ENCODE assay signal across 10 cellular contexts in the genomic region with DNA sequence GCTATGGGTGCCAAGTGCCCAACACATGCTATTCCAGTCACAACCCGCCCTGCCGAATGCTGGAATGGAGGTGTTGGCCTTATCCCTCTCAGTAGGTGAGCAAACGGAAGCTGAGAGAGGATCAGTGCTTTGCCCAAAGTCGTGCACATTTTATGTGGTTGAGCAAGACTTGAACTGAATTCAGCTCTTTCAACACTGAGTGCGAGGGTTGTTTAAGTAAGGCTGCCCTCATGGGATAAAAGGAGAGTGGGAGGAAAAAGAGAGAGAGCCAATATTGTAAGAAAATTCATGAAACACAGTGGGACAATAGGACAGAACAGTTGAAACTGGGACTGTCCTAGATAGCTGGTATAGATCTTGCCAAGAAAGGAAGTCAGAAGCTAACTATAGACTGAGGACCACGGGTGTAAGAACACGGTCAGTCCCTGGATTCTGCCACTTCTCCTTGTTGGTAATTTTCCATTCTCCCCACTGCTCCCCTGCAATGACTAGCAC. TPM values are rescaled to one million over a fixed set of nuclear protein-coding genes. Genes with fewer than 3 reads are reported as not detected.
DNase-seq lines count a peak whose midpoint lies in the region; ATAC-seq and TF ChIP-seq lines count a peak whose summit lies in the region.
"Had no signal": no experiment of that assay in that cellular context is flagged by ENCODE, and none has a peak within 500 bp of the region (broad histone marks: within the 10 kb centered on the region; RNA-seq: fewer than 3 reads in every experiment).

No MANE protein-coding gene starts in this region.

- H3K27ac ChIP-seq in esophagus muscularis mucosa (replicated peaks in 1 of 4) = peak overlapping the region; percentile 40 to 72 (median 45)
- H3K27ac ChIP-seq: 22Rv1 had no signal

- H3K4me1 ChIP-seq in esophagus muscularis mucosa = peaks cover 9 to 40% (median 17%) of the 10 kb centered on the region in 4 donors

- DNase-seq in SIG-M5 treated with dmso at 0.1 percent for 504 hours (lab: John Stamatoyannopoulos, UW; ENCODE audit: unreplicated experiment) (peak; percentile 85), SIG-M5 (lab: John Stamatoyannopoulos, UW) (no peak), esophagus muscularis mucosa (ENCODE audit: extremely low spot score) (no peak), mucosa of gallbladder (ENCODE audit: low spot score) (peak; percentile 30), H4 (ENCODE audit: low spot score) (no peak)
- DNase-seq in effector CD4-positive, alpha-beta T cell = no peak
- DNase-seq: NCI-H69 had no signal

- ATAC-seq in GM19023 (IDR thresholded peaks at IDR 0.05; ENCODE audit: unreplicated experiment) (no peak), HG03045 (IDR thresholded peaks at IDR 0.05; ENCODE audit: unreplicated experiment) (no peak)

- no peak for TF ChIP-seq CTCF in esophagus muscularis mucosa (IDR thresholded peaks at IDR 0.05)

- intact Hi-C loops in esophagus muscularis mucosa (cut with DNase I) = no loop called here

- no peak overlapping the region for H3K4me3 ChIP-seq in esophagus muscularis mucosa

- H3K36me3 ChIP-seq in esophagus muscularis mucosa = no peaks in the 10 kb centered on the region

- no peak for TF ChIP-seq EP300 in esophagus muscularis mucosa (IDR thresholded peaks at IDR 0.05)

- H3K27me3 ChIP-seq in esophagus muscularis mucosa = peaks cover 0 to 11% (median 0%) of the 10 kb centered on the region in 4 donors

- 46% methylated on average over 7 of the region's 7 CpGs for WGBS in esophagus muscularis mucosa

- H3K9me3 ChIP-seq in esophagus muscularis mucosa = no peaks in the 10 kb centered on the region

- TF ChIP-seq POLR2A in esophagus muscularis mucosa (IDR thresholded peaks at IDR 0.05; ENCODE audit: low read depth) = no peak

RNA-seq across cellular contexts. Expression of a gene that starts 13.6 kb away (rescaled TPM):
- total RNA-seq in esophagus muscularis mucosa (1 to 10 TPM in 3 of 4 donors, not detected in 1; 1.3 to 2.1 (median 1.7) TPM), mucosa of gallbladder (0.40 TPM)
- not detected in 2 replicates for total RNA-seq in H4 (2014; rRNA removed; shearing (Covaris generic))

RNA-seq across cellular contexts. Expression of a gene that starts 24.5 kb away (rescaled TPM):
- total RNA-seq in esophagus muscularis mucosa (not detected), mucosa of gallbladder (not detected)
- not detected in 2 replicates for total RNA-seq in H4 (2014; rRNA removed; shearing (Covaris generic))

RNA-seq across cellular contexts. Expression of a gene that starts 29.4 kb away (rescaled TPM):
- total RNA-seq in esophagus muscularis mucosa (under 1 TPM in 3 of 4 donors, not detected in 1; 0.11 to 0.26 (median 0.17) TPM), mucosa of gallbladder (0.06 TPM)
- total RNA-seq in H4 (2014; rRNA removed; shearing (Covaris generic)) = not detected in 2 replicates

Comparison
In these comparisons a context has a peak if more than half of its experiments do, and no peak if none do; other contexts are left out.
1. DNase-seq: peak in SIG-M5 treated with dmso at 0.1 percent for 504 hours (single experiment) and mucosa of gallbladder (single experiment); none in SIG-M5 (single experiment), esophagus muscularis mucosa (single experiment), effector CD4-positive, alpha-beta T cell (single experiment) and H4 (single experiment).